ENCODE assay signal across 1 cellular context in the genomic region with DNA sequence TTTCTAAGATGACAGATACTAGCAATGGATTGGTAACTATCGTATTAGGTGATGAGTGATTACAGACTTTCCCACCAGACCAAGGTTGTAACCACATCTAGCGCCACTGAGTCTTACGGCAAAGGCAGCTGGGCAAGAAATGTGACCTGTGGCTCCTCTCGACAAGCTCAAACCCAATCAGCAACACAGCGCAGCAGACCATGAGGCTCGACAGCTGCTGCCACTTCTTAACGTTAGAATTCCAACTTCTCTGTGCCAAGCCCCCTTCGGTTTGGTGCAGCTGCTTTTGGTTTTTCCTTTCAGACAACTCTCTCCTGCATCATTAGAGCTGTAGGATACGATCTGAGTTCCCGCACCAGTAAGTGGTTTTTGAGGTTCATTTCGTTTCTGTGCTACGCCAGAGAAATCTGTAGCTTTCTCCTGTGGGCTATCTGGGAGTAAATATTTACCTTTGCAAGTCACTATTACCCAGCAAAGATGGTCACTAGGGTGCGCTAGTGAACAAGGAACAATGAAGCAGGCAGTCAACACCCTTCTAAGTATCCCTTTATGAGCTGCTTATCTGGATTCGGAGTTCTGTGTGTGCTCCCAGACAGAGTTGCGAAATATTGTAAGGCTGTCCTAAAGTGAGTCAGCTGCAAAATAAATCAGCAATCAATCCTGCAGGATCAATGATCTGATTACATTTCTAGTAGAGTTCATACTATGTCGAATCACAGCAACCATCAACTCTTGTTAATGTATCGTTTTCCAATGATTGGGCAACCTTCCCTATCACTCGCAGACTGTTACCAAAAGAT.
TF ChIP-seq lines count a peak whose summit lies in the region.

No MANE protein-coding gene starts in this region.

TF ChIP-seq in HepG2, 621 proteins besides CTCF, POLR2A, EP300 and RAD21 (continued from another document and continues in another):
- TF ChIP-seq, protein P1, sequence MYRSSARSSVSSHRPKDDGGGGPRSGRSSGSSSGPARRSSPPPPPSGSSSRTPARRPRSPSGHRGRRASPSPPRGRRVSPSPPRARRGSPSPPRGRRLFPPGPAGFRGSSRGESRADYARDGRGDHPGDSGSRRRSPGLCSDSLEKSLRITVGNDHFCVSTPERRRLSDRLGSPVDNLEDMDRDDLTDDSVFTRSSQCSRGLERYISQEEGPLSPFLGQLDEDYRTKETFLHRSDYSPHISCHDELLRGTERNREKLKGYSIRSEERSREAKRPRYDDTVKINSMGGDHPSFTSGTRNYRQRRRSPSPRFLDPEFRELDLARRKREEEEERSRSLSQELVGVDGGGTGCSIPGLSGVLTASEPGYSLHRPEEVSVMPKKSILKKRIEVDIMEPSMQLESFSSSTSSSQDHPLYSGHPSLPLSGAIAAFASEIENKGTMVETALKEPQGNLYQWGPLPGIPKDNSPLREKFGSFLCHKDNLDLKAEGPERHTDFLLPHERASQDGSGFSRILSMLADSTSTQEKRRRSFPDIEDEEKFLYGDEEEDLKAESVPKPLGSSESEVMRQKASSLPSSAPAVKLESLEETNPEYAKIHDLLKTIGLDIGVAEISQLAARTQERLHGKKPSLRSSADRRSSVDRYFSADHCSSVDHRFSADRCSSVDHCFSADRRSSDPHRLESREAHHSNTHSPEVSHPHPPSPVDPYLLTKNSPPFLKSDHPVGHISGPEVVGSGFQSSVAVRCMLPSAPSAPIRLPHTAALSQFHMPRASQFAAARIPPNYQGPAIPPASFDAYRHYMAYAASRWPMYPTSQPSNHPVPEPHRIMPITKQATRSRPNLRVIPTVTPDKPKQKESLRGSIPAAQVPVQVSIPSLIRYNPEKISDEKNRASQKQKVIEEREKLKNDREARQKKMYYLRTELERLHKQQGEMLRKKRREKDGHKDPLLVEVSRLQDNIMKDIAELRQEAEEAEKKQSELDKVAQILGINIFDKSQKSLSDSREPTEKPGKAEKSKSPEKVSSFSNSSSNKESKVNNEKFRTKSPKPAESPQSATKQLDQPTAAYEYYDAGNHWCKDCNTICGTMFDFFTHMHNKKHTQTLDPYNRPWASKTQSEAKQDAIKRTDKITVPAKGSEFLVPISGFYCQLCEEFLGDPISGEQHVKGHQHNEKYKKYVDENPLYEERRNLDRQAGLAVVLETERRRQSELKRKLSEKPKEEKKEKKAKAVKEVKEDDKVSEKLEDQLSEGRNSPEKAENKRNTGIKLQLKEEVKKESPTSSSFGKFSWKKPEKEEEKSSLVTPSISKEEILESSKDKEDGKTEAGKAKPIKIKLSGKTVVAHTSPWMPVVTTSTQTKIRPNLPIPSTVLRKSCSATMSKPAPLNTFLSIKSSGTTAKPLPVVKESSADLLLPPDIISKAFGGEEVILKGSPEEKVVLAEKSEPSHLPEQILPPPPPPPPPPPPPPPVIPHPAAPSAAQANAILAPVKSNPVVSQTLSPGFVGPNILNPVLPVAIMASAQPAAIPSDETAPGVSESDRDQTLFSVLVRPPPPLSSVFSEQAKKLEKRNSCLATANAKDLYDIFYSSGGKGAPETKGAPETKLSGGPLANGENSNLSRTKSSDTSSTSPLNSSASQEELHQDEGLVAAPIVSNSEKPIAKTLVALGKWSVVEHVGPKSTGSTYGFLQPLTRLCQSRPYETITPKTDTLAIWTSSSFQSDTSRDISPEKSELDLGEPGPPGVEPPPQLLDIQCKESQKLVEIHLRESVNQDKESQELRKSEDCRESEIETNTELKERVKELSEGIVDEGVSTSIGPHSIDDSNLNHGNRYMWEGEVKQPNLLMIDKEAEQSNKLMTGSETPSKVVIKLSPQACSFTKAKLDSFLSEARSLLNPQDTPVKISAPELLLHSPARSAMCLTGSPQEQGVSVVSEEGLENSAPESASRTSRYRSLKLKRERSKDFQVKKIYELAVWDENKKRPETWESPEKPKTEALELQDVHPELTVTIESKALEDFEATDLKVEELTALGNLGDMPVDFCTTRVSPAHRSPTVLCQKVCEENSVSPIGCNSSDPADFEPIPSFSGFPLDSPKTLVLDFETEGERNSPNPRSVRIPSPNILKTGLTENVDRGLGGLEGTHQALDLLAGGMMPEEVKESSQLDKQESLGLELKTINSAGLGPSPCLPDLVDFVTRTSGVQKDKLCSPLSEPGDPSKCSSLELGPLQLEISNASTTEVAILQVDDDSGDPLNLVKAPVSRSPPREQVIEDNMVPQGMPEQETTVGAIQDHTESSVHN (CRISPR knock-in tag; IDR thresholded peaks at IDR 0.05): no peak
- TF ChIP-seq ZNF598 (CRISPR knock-in tag; IDR thresholded peaks at IDR 0.05; ENCODE audit: borderline replicate concordance) (no peak), RARA (CRISPR knock-in tag; IDR thresholded peaks at IDR 0.05) (no peak), GTF2F1 (IDR thresholded peaks at IDR 0.05; ENCODE audit: low read length) (no peak), KLF13 (CRISPR knock-in tag; IDR thresholded peaks at IDR 0.05) (no peak), FOXA3 (CRISPR knock-in tag; IDR thresholded peaks at IDR 0.05) (peak; percentile 81), SOX6 (IDR thresholded peaks at IDR 0.05) (no peak), SOX6 (CRISPR knock-in tag; IDR thresholded peaks at IDR 0.05) (no peak), RFXANK (CRISPR knock-in tag; IDR thresholded peaks at IDR 0.05) (no peak), PHB2 (IDR thresholded peaks at IDR 0.05; ENCODE audit: partially characterized antibody) (no peak), HES4 (CRISPR knock-in tag; IDR thresholded peaks at IDR 0.05; ENCODE audit: borderline replicate concordance) (no peak), TAF1 (CRISPR knock-in tag; IDR thresholded peaks at IDR 0.05) (no peak), TCF12 (IDR thresholded peaks at IDR 0.05) (no peak), TCF12 (CRISPR knock-in tag; IDR thresholded peaks at IDR 0.05) (no peak), CEBPG (CRISPR knock-in tag; IDR thresholded peaks at IDR 0.05) (peak; percentile 59), GFI1 (CRISPR knock-in tag; IDR thresholded peaks at IDR 0.05; ENCODE audit: borderline replicate concordance) (peak; percentile 48; the same call in 1 of the 2 replicates), CAMTA2 (CRISPR knock-in tag; IDR thresholded peaks at IDR 0.05; ENCODE audit: borderline replicate concordance) (no peak), FOXO1 (CRISPR knock-in tag; IDR thresholded peaks at IDR 0.05) (0 out of 2 replicates have a peak, but pooled peaks have one; percentile 59), ZMYM4 (CRISPR knock-in tag; IDR thresholded peaks at IDR 0.05) (peak; percentile 52; the same call in 1 of the 2 replicates), XRCC5 (optimal IDR thresholded peaks at IDR 0.05; ENCODE audit: low read length) (peak; percentile 51), FOXJ3 (CRISPR knock-in tag; IDR thresholded peaks at IDR 0.05; ENCODE audit: borderline replicate concordance) (peak; percentile 67; the same call in 1 of the 2 replicates), SMC3 (IDR thresholded peaks at IDR 0.05; ENCODE audit: low read length) (peak; percentile 59), WIZ (CRISPR knock-in tag; IDR thresholded peaks at IDR 0.05) (no peak), ZNF75D (CRISPR knock-in tag; IDR thresholded peaks at IDR 0.05; ENCODE audit: borderline replicate concordance) (no peak), GATAD2A (CRISPR knock-in tag; IDR thresholded peaks at IDR 0.05) (peak; percentile 46), RXRB (CRISPR knock-in tag; IDR thresholded peaks at IDR 0.05; ENCODE audit: borderline replicate concordance) (0 out of 2 replicates have a peak, but pooled peaks have one; percentile 40), SOX13 (IDR thresholded peaks at IDR 0.05) (no peak), SOX13 (CRISPR knock-in tag; conservative IDR thresholded peaks at IDR 0.05 in 1 of 2, IDR thresholded peaks at IDR 0.05 in 1 of 2) (peak in 1 of 2 experiments; percentile 30; a peak in 1 of 4 replicates), SALL1 (CRISPR knock-in tag; IDR thresholded peaks at IDR 0.05) (peak; percentile 22; the same call in 1 of the 2 replicates), FOXA1 (IDR thresholded peaks at IDR 0.05) (no peak), FOXA1 (CRISPR knock-in tag; IDR thresholded peaks at IDR 0.05) (peak; percentile 80), KAT8 (CRISPR knock-in tag; IDR thresholded peaks at IDR 0.05) (peak; percentile 29; the same call in 1 of the 2 replicates), MTF1 (CRISPR knock-in tag; IDR thresholded peaks at IDR 0.05) (no peak), ZMYM3 (CRISPR knock-in tag; IDR thresholded peaks at IDR 0.05) (no peak), MIXL1 (CRISPR knock-in tag; IDR thresholded peaks at IDR 0.05) (0 out of 2 replicates have a peak, but pooled peaks have one; percentile 26)
- TF ChIP-seq, protein P2, sequence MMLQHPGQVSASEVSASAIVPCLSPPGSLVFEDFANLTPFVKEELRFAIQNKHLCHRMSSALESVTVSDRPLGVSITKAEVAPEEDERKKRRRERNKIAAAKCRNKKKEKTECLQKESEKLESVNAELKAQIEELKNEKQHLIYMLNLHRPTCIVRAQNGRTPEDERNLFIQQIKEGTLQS (CRISPR knock-in tag; IDR thresholded peaks at IDR 0.05): no peak
- TF ChIP-seq, protein P3, sequence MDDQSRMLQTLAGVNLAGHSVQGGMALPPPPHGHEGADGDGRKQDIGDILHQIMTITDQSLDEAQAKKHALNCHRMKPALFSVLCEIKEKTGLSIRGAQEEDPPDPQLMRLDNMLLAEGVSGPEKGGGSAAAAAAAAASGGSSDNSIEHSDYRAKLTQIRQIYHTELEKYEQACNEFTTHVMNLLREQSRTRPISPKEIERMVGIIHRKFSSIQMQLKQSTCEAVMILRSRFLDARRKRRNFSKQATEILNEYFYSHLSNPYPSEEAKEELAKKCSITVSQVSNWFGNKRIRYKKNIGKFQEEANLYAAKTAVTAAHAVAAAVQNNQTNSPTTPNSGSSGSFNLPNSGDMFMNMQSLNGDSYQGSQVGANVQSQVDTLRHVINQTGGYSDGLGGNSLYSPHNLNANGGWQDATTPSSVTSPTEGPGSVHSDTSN (CRISPR knock-in tag; IDR thresholded peaks at IDR 0.05; ENCODE audit: borderline replicate concordance): no peak
- TF ChIP-seq, protein P4, sequence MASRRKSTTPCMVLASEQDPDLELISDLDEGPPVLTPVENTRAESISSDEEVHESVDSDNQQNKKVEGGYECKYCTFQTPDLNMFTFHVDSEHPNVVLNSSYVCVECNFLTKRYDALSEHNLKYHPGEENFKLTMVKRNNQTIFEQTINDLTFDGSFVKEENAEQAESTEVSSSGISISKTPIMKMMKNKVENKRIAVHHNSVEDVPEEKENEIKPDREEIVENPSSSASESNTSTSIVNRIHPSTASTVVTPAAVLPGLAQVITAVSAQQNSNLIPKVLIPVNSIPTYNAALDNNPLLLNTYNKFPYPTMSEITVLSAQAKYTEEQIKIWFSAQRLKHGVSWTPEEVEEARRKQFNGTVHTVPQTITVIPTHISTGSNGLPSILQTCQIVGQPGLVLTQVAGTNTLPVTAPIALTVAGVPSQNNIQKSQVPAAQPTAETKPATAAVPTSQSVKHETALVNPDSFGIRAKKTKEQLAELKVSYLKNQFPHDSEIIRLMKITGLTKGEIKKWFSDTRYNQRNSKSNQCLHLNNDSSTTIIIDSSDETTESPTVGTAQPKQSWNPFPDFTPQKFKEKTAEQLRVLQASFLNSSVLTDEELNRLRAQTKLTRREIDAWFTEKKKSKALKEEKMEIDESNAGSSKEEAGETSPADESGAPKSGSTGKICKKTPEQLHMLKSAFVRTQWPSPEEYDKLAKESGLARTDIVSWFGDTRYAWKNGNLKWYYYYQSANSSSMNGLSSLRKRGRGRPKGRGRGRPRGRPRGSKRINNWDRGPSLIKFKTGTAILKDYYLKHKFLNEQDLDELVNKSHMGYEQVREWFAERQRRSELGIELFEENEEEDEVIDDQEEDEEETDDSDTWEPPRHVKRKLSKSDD (CRISPR knock-in tag; IDR thresholded peaks at IDR 0.05; ENCODE audit: low read depth): no peak
- TF ChIP-seq, protein P5, sequence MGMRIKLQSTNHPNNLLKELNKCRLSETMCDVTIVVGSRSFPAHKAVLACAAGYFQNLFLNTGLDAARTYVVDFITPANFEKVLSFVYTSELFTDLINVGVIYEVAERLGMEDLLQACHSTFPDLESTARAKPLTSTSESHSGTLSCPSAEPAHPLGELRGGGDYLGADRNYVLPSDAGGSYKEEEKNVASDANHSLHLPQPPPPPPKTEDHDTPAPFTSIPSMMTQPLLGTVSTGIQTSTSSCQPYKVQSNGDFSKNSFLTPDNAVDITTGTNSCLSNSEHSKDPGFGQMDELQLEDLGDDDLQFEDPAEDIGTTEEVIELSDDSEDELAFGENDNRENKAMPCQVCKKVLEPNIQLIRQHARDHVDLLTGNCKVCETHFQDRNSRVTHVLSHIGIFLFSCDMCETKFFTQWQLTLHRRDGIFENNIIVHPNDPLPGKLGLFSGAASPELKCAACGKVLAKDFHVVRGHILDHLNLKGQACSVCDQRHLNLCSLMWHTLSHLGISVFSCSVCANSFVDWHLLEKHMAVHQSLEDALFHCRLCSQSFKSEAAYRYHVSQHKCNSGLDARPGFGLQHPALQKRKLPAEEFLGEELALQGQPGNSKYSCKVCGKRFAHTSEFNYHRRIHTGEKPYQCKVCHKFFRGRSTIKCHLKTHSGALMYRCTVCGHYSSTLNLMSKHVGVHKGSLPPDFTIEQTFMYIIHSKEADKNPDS (CRISPR knock-in tag; IDR thresholded peaks at IDR 0.05): no peak
- TF ChIP-seq, protein P6, sequence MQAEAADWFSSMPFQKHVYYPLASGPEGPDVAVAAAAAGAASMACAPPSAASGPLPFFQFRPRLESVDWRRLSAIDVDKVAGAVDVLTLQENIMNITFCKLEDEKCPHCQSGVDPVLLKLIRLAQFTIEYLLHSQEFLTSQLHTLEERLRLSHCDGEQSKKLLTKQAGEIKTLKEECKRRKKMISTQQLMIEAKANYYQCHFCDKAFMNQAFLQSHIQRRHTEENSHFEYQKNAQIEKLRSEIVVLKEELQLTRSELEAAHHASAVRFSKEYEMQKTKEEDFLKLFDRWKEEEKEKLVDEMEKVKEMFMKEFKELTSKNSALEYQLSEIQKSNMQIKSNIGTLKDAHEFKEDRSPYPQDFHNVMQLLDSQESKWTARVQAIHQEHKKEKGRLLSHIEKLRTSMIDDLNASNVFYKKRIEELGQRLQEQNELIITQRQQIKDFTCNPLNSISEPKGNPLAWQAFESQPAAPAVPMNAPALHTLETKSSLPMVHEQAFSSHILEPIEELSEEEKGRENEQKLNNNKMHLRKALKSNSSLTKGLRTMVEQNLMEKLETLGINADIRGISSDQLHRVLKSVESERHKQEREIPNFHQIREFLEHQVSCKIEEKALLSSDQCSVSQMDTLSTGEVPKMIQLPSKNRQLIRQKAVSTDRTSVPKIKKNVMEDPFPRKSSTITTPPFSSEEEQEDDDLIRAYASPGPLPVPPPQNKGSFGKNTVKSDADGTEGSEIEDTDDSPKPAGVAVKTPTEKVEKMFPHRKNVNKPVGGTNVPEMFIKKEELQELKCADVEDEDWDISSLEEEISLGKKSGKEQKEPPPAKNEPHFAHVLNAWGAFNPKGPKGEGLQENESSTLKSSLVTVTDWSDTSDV (CRISPR knock-in tag; IDR thresholded peaks at IDR 0.05): no peak
